Comparison of ENCODE assay signal across 16 cellular contexts in the genomic region with DNA sequence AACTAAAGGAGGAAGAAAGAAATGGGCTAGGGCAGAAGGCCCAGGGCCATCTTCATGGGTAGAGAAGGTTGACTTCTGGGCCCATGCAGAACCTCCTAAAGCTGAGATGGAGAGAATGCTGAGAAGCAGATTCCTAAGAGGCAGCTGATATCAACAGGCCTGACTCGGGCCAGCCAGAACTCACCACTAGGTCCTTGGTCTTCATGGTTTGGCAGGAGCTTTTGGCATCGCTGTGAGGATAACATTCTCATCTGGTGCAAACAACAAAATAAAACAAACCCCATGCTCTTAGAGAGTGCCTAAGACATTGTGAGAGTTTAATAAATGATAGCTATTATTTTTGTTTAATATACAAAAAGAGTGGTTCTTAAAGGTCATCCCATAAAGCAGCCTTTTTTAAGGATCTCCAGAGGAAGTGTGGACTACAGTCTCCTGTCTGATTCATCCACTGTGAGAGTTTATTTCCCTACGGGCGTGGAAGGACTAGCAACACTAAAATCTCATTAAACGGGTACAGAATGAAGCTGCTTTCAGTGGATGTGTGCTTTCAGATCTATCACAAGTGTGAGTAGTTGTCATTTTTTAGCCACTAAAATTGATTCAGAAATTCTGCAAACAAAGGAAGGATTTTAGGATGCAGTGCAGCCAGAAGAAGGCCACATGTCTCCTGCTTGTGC.
"Had no signal": no experiment of that assay in that cellular context is flagged by ENCODE, and none has a peak within 500 bp of the region (broad histone marks: within the 10 kb centered on the region; RNA-seq: fewer than 3 reads in every experiment).

No MANE protein-coding gene starts in this region.

- H3K36me3 Mint-ChIP-seq: activated naive CD8-positive, alpha-beta T cell treated with anti-CD3 and anti-CD28 coated beads for 36 hours had no signal

- H3K9me3 Mint-ChIP-seq: activated CD8-positive, alpha-beta T cell treated with anti-CD3 and anti-CD28 coated beads for 36 hours; activated naive CD8-positive, alpha-beta T cell treated with anti-CD3 and anti-CD28 coated beads for 36 hours; endodermal cell had no signal

- ATAC-seq: activated CD4-positive, alpha-beta T cell treated with anti-CD3 and anti-CD28 coated beads for 36 hours; activated CD8-positive, alpha-beta T cell treated with anti-CD3 and anti-CD28 coated beads for 36 hours; activated T-cell treated with anti-CD3 and anti-CD28 coated beads, Interleukin-2, amount 50 U/mL, for 72 hours; left lobe of liver had no signal

- DNase-seq: activated CD4-positive, alpha-beta T cell treated with anti-CD3 and anti-CD28 coated beads for 36 hours; activated CD8-positive, alpha-beta memory T cell treated with anti-CD3 and anti-CD28 coated beads, Interleukin-2, amount 50 U/mL, for 4 hours; activated CD8-positive, alpha-beta T cell treated with anti-CD3 and anti-CD28 coated beads for 36 hours; activated gamma-delta T cell treated with Interleukin-2 at 50 U/mL for 16 hours; activated naive CD8-positive, alpha-beta T cell treated with anti-CD3 and anti-CD28 coated beads for 36 hours; activated T-cell treated with anti-CD3 and anti-CD28 coated beads, Interleukin-2, amount 50 U/mL, for 72 hours; brain microvascular endothelial cell; dermis blood vessel endothelial cell; endodermal cell; erythroblast; mesenchymal stem cell; small intestine; T1000; thyroid gland; uterus had no signal

- H3K36me3 ChIP-seq: brain microvascular endothelial cell, thyroid gland, uterus had no signal

- H3K27me3 Mint-ChIP-seq: activated CD4-positive, alpha-beta T cell treated with anti-CD3 and anti-CD28 coated beads for 36 hours; activated CD8-positive, alpha-beta T cell treated with anti-CD3 and anti-CD28 coated beads for 36 hours; activated naive CD8-positive, alpha-beta T cell treated with anti-CD3 and anti-CD28 coated beads for 36 hours had no signal

- H3K9me3 ChIP-seq: thyroid gland, uterus had no signal

- H3K4me3 ChIP-seq: thyroid gland, uterus had no signal

- H3K27ac ChIP-seq: brain microvascular endothelial cell, thyroid gland, uterus had no signal

- H3K27ac Mint-ChIP-seq: activated CD4-positive, alpha-beta T cell treated with anti-CD3 and anti-CD28 coated beads for 36 hours; activated CD8-positive, alpha-beta T cell treated with anti-CD3 and anti-CD28 coated beads for 36 hours; activated naive CD8-positive, alpha-beta T cell treated with anti-CD3 and anti-CD28 coated beads for 36 hours; activated T-cell treated with anti-CD3 and anti-CD28 coated beads, Interleukin-2, amount 50 U/mL, for 72 hours; endodermal cell had no signal

- H3K27me3 ChIP-seq: brain microvascular endothelial cell, thyroid gland, uterus had no signal

- H3K4me3 Mint-ChIP-seq: activated CD4-positive, alpha-beta T cell treated with anti-CD3 and anti-CD28 coated beads for 36 hours; activated CD8-positive, alpha-beta T cell treated with anti-CD3 and anti-CD28 coated beads for 36 hours; activated naive CD8-positive, alpha-beta T cell treated with anti-CD3 and anti-CD28 coated beads for 36 hours; activated T-cell treated with anti-CD3 and anti-CD28 coated beads, Interleukin-2, amount 50 U/mL, for 72 hours; endodermal cell had no signal

- H3K4me1 Mint-ChIP-seq: activated CD4-positive, alpha-beta T cell treated with anti-CD3 and anti-CD28 coated beads for 36 hours; activated naive CD8-positive, alpha-beta T cell treated with anti-CD3 and anti-CD28 coated beads for 36 hours had no signal
